ENCODE assay signal across 12 cellular contexts in the genomic region with DNA sequence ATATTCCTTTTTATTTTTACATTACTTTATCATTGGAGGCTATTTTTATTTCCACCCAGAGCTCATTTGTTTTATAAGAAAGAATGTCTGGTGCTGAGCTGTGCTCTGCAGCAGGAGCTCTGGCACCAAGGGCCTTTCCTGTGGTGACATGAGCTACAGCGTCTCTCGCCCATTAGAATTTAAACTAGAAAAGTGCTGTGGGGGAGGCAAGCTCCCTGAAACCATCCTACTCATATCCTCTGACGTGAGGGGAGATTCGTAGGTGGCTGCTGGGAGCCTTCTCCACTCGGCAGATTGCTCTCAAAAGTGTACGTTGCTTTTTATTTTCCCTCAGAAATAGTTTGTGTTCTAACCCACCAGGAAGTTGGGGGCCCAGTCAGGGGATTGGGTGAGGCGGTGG.
DNase-seq lines count a peak whose midpoint lies in the region; ATAC-seq, FAIRE-seq and TF ChIP-seq lines count a peak whose summit lies in the region.
"Had no signal": no experiment of that assay in that cellular context is flagged by ENCODE, and none has a peak within 500 bp of the region (broad histone marks: within the 10 kb centered on the region; RNA-seq: fewer than 3 reads in every experiment).

No MANE protein-coding gene starts in this region.

- no peaks in the 10 kb centered on the region for H3K79me2 ChIP-seq in K562 (ENCODE audit: control insufficient read depth, insufficient read depth, low read length)

- no peak overlapping the region for H4K8ac ChIP-seq in neuronal stem cell (ENCODE audit: low read depth, low read length)

- ATAC-seq in K562 (no peak), GM19023 (IDR thresholded peaks at IDR 0.05; ENCODE audit: unreplicated experiment) (no peak), HG02610 (IDR thresholded peaks at IDR 0.05; ENCODE audit: unreplicated experiment) (no peak)
- ATAC-seq: PC-3 had no signal

- no peak overlapping the region for H3K23ac ChIP-seq in neuronal stem cell (ENCODE audit: low read depth, low read length, poor library complexity)

- H2BK12ac ChIP-seq in neuronal stem cell (ENCODE audit: low read length), result no peak overlapping the region

- no peak overlapping the region for H4K91ac ChIP-seq in neuronal stem cell (ENCODE audit: low read depth, low read length, poor library complexity)

- no peak for FAIRE-seq in K562 (lab: Jason Lieb, UNC)
- FAIRE-seq: colon, kidney had no signal

- BruUV-seq in K562 (replicated peaks; lab: Mats Ljungman, UMichigan), result no TSS peak

- peak overlapping the region in 8 of 11 experiments; percentile 11 to 85 (median 29); a peak in 13 of 22 replicates for H3K4me2 ChIP-seq in BLaER1 treated with 17β-estradiol and CSF1 and Interleukin-3, amounts not matched to agents 10 nM and 100 nM
- no peak overlapping the region for H3K4me2 ChIP-seq in K562 (ENCODE audit: insufficient read depth, low read length)
- H3K4me2 ChIP-seq in neuronal stem cell (ENCODE audit: insufficient read depth, low read length, poor library complexity, severe bottlenecking), result no peak overlapping the region

- H3K9me3 ChIP-seq in BLaER1 treated with 17β-estradiol and CSF1 and Interleukin-3, amounts not matched to agents 10 nM and 100 nM (replicated peaks in 1 of 11), result no peaks in the 10 kb centered on the region
- no peaks in the 10 kb centered on the region for H3K9me3 ChIP-seq in K562 (replicated peaks; ENCODE audit: control insufficient read depth, insufficient read depth, low read depth, low read length)
- H3K9me3 ChIP-seq in neuronal stem cell (replicated peaks in 1 of 2; ENCODE audit: control insufficient read depth in 2 of 2, insufficient read depth in 1 of 2, low read depth in 1 of 2, low read length in 2 of 2), result no peaks in the 10 kb centered on the region

- peak overlapping the region in 2 of 11 experiments; percentile 6 to 20; a peak in 2 of 22 replicates for H3K27ac ChIP-seq in BLaER1 treated with 17β-estradiol and CSF1 and Interleukin-3, amounts not matched to agents 10 nM and 100 nM
- H3K27ac ChIP-seq in K562 (ENCODE audit: extremely low read depth, low read depth, low read length), result no peak overlapping the region
- no peak overlapping the region for H3K27ac ChIP-seq in neuronal stem cell (replicated peaks; ENCODE audit: low read length)
- H3K27ac ChIP-seq: C4-2B had no signal

- intact Hi-C loops in K562 (cut with micrococcal nuclease), result no loop called here

- in situ Hi-C loops in K562 (cut with MboI), result no loop called here

- H3K9me1 ChIP-seq in K562 (ENCODE audit: control insufficient read depth, insufficient read depth, low read length), result no peaks in the 10 kb centered on the region

- WGBS in K562 (ENCODE audit: insufficient coverage, low coverage, missing lambda C conversion rate), result 0% methylated on average over 7 of the region's 7 CpGs
- WGBS in neuronal stem cell (ENCODE audit: extremely low coverage in 2 of 2, insufficient read length in 2 of 2, insufficient replicate concordance in 1 of 2), 2 donors, result no CpG with 5 or more reads among the region's 7 CpGs

- no peak overlapping the region for H2AK5ac ChIP-seq in neuronal stem cell (ENCODE audit: low read depth, low read length)

- DNase-seq in UCSD-AML1 (lab: John Stamatoyannopoulos, UW; ENCODE audit: unreplicated experiment) (peak; percentile 56), K562 (ENCODE audit: extremely low read depth in 1 of 4, low spot score in 3 of 4) (peak in 1 of 4 experiments; percentile 6), neuronal stem cell (ENCODE audit: low spot score) (no peak), glomerular visceral epithelial cell (ENCODE audit: extremely low spot score) (no peak), AG08396 (ENCODE audit: low spot score) (no peak)
- DNase-seq: kidney, PC-3 had no signal

- no peak overlapping the region for H2BK5ac ChIP-seq in neuronal stem cell (ENCODE audit: low read length)

- H2BK15ac ChIP-seq in neuronal stem cell (ENCODE audit: low read length), result no peak overlapping the region

- H3K4me3 ChIP-seq in BLaER1 treated with 17β-estradiol and CSF1 and Interleukin-3, amounts not matched to agents 10 nM and 100 nM, result no peak overlapping the region
- H3K4me3 ChIP-seq in K562, result no peak overlapping the region
- H3K4me3 ChIP-seq in neuronal stem cell (ENCODE audit: low read length in 2 of 2), result no peak overlapping the region

- no peak overlapping the region for H3K4ac ChIP-seq in neuronal stem cell (ENCODE audit: low read length)

- no peak for TF ChIP-seq POLR2A in K562 (conservative IDR thresholded peaks at IDR 0.05)

- no peaks in the 10 kb centered on the region for H3K36me3 ChIP-seq in BLaER1 treated with 17β-estradiol and CSF1 and Interleukin-3, amounts not matched to agents 10 nM and 100 nM
- H3K36me3 ChIP-seq in K562 (ENCODE audit: control insufficient read depth, insufficient read depth, low read length) (no peaks in the 10 kb centered on the region), neuronal stem cell (replicated peaks in 1 of 2; ENCODE audit: control insufficient read depth in 2 of 2, insufficient read depth in 2 of 2, low read length in 2 of 2) (no peaks in the 10 kb centered on the region)

- no peaks in the 10 kb centered on the region for H3K27me3 ChIP-seq in BLaER1 treated with 17β-estradiol and CSF1 and Interleukin-3, amounts not matched to agents 10 nM and 100 nM
- H3K27me3 ChIP-seq in K562 (ENCODE audit: control insufficient read depth in 2 of 2, insufficient read depth in 2 of 2, low read length in 2 of 2), result no peaks in the 10 kb centered on the region
- no peaks in the 10 kb centered on the region for H3K27me3 ChIP-seq in neuronal stem cell (ENCODE audit: control insufficient read depth in 3 of 3, insufficient read depth in 3 of 3, low read depth in 1 of 3, low read length in 3 of 3)

- peaks cover 4 to 45% (median 7%) of the 10 kb centered on the region in 10 experiments; a peak in 12 of 20 replicates for H3K4me1 ChIP-seq in BLaER1 treated with 17β-estradiol and CSF1 and Interleukin-3, amounts not matched to agents 10 nM and 100 nM
- H3K4me1 ChIP-seq in K562 (replicated peaks in 1 of 2; ENCODE audit: control insufficient read depth in 2 of 2, insufficient read depth in 2 of 2, low read length in 2 of 2), result no peaks in the 10 kb centered on the region
- H3K4me1 ChIP-seq in neuronal stem cell (ENCODE audit: control insufficient read depth in 2 of 2, insufficient read depth in 1 of 2, low read depth in 1 of 2, low read length in 2 of 2), result no peaks in the 10 kb centered on the region

- H2BK120ac ChIP-seq in neuronal stem cell (ENCODE audit: low read depth, low read length), result no peak overlapping the region

- no peaks in the 10 kb centered on the region for H3K79me1 ChIP-seq in neuronal stem cell (ENCODE audit: low read depth, low read length)

- H2AFZ ChIP-seq in K562 (ENCODE audit: low read depth, low read length) (no peak overlapping the region), neuronal stem cell (ENCODE audit: low read length) (peak overlapping the region; percentile 68)

- no peak overlapping the region for H3K9ac ChIP-seq in BLaER1 treated with 17β-estradiol and CSF1 and Interleukin-3, amounts not matched to agents 10 nM and 100 nM
- H3K9ac ChIP-seq in K562 (ENCODE audit: insufficient read depth in 1 of 2, low read depth in 2 of 2, low read length in 2 of 2), result no peak overlapping the region
- no peak overlapping the region for H3K9ac ChIP-seq in neuronal stem cell (ENCODE audit: low read depth, low read length, poor library complexity)

- no peak overlapping the region for H3K14ac ChIP-seq in neuronal stem cell (ENCODE audit: low read length)

- POLR2A ChIA-PET in K562 (lab: Yijun Ruan, JAX), result no interaction called here

- CTCF ChIA-PET in K562 (lab: Yijun Ruan, JAX; ENCODE audit: low intra/inter-chr PET ratio), result no interaction called here

- no peak for TF ChIP-seq EP300 in K562 (IDR thresholded peaks at IDR 0.05; ENCODE audit: low read length)

- no peak overlapping the region for H3K18ac ChIP-seq in neuronal stem cell (ENCODE audit: low read length)

- no peaks in the 10 kb centered on the region for H4K20me1 ChIP-seq in BLaER1 treated with 17β-estradiol and CSF1 and Interleukin-3, amounts not matched to agents 10 nM and 100 nM
- no peaks in the 10 kb centered on the region for H4K20me1 ChIP-seq in K562 (replicated peaks; ENCODE audit: control insufficient read depth, insufficient read depth, low read length)

- TF ChIP-seq RAD21 in K562 (CRISPR knock-in tag; conservative IDR thresholded peaks at IDR 0.05 in 1 of 2, IDR thresholded peaks at IDR 0.05 in 1 of 2), result no peak

- TF ChIP-seq CTCF in K562 (IDR thresholded peaks at IDR 0.05 in 2 of 3, conservative IDR thresholded peaks at IDR 0.05 in 1 of 3; ENCODE audit: insufficient read depth in 2 of 3, low read depth in 1 of 3, low read length in 3 of 3), result no peak

TF ChIP-seq in K562, 482 proteins besides CTCF, POLR2A, EP300 and RAD21:
- TF ChIP-seq CREM (IDR thresholded peaks at IDR 0.05; ENCODE audit: low read depth), result 0 out of 2 replicates have a peak, but pooled peaks have one; percentile 13
- TF ChIP-seq FOXK2 (conservative IDR thresholded peaks at IDR 0.05 in 1 of 2, IDR thresholded peaks at IDR 0.05 in 1 of 2; ENCODE audit: low read depth in 2 of 2), result no peak

Comparison
In these comparisons a context has a peak if more than half of its experiments do, and no peak if none do; other contexts are left out.
1. H3K4me2 ChIP-seq: peak in BLaER1 treated with 17β-estradiol and CSF1 and Interleukin-3, amounts not matched to agents 10 nM and 100 nM (8 of 11); none in K562 (single experiment) and neuronal stem cell (single experiment).